Comparison of ENCODE assay signal across 13 cellular contexts in the genomic region with DNA sequence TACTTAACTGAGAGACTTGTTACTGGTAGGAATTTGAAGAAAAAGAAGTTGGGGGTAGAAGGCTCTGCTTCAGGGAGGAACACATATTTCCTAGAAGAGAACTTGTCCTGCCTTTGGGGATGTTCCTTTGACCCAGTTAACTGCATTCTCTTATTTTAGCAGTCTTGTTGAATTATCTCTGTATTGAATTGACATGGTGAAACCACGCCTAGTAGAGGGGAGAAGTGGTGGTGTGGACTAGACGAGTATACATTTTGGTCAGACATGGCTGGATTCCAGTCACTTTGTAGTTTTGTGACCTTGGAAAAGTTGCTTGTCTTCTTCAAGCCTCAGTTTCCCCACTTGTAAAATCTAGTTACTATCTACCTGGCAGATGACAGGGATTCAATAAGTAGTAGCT.
DNase-seq lines count a peak whose midpoint lies in the region; ATAC-seq and TF ChIP-seq lines count a peak whose summit lies in the region.
"Had no signal": no experiment of that assay in that cellular context is flagged by ENCODE, and none has a peak within 500 bp of the region (broad histone marks: within the 10 kb centered on the region; RNA-seq: fewer than 3 reads in every experiment).

No MANE protein-coding gene starts in this region.

- no peak for TF ChIP-seq EP300 in tibial nerve (IDR thresholded peaks at IDR 0.05)

- peaks cover 24% of the 10 kb centered on the region; the same call in 1 of the 2 replicates for H4K20me1 ChIP-seq in PC-9 (ENCODE audit: insufficient read depth)

- H3K4me3 Mint-ChIP-seq in dendritic cell treated with granulocyte-macrophage colony-stimulating factor and Interleukin-4, amounts not matched to agents 40 ng/mL and 50 ng/mL, for 4 days = peak overlapping the region; percentile 13
- H3K4me3 Mint-ChIP-seq in natural killer cell treated with Interleukin-12 subunit alpha and Interleukin-12 subunit beta and Interleukin-15 and Interleukin-18, amount 100 ng/mL, for 72 hours = peak overlapping the region; percentile 76
- H3K4me3 Mint-ChIP-seq: activated naive CD4-positive, alpha-beta T cell treated with anti-CD3 and anti-CD28 coated beads, Interleukin-2, amount 10 ng/mL, durations not matched to agents 7 days and 5 days had no signal

- H3K9me3 ChIP-seq in PC-9 (ENCODE audit: insufficient read depth, low read depth) = peaks cover 4% of the 10 kb centered on the region; the same call in 1 of the 2 replicates
- no peaks in the 10 kb centered on the region for H3K9me3 ChIP-seq in tibial nerve

- POLR2A ChIA-PET in PC-9 (lab: Charles Lee; ENCODE audit: unreplicated experiment) = interaction anchor here (0.6 kb wide), 1 partner anchor 147 kb away, joined by 3 read pairs; no protein-coding TSS in a partner anchor

- peaks cover 77% of the 10 kb centered on the region for H3K4me1 Mint-ChIP-seq in dendritic cell treated with granulocyte-macrophage colony-stimulating factor and Interleukin-4, amounts not matched to agents 40 ng/mL and 50 ng/mL, for 4 days (ENCODE audit: low read depth)
- H3K4me1 Mint-ChIP-seq in natural killer cell treated with Interleukin-12 subunit alpha and Interleukin-12 subunit beta and Interleukin-15 and Interleukin-18, amount 100 ng/mL, for 72 hours (ENCODE audit: low read depth in 2 of 2) = peaks cover 79 to 89% of the 10 kb centered on the region in 2 donors

- intact Hi-C loops in PC-9 (cut with micrococcal nuclease; ENCODE audit: unreplicated experiment) = no loop called here
- intact Hi-C loops in dendritic cell treated with granulocyte-macrophage colony-stimulating factor and Interleukin-4, amounts not matched to agents 40 ng/mL and 50 ng/mL, for 4 days (cut with micrococcal nuclease) = no loop called here

- no peak for DNase-seq in PC-9
- no peak for DNase-seq in natural killer cell treated with Interleukin-12 subunit alpha and Interleukin-12 subunit beta and Interleukin-15 and Interleukin-18, amount 100 ng/mL, for 72 hours (ENCODE audit: low spot score)
- no peak for DNase-seq in tibial nerve (ENCODE audit: low spot score in 2 of 2)
- DNase-seq in hypothalamus (lab: John Stamatoyannopoulos, UW) = no peak
- DNase-seq in 8988T = no peak
- DNase-seq: activated naive CD4-positive, alpha-beta T cell treated with anti-CD3 and anti-CD28 coated beads, Interleukin-2, amount 10 ng/mL, durations not matched to agents 7 days and 5 days; cerebellar nuclear complex; COR-L47; MM.1S; NCI-H2107; NK-92 treated with Interleukin-12 subunit alpha and Interleukin-12 subunit beta, amount 100 ng/mL, for 24 hours had no signal

- no peaks in the 10 kb centered on the region for H3K27me3 ChIP-seq in PC-9 (ENCODE audit: insufficient read depth, low read depth)
- H3K27me3 ChIP-seq in tibial nerve = no peaks in the 10 kb centered on the region

- H3K79me2 ChIP-seq in PC-9 (ENCODE audit: low read depth) = peaks cover 93% of the 10 kb centered on the region

- peak overlapping the region; percentile 74 for H3K27ac Mint-ChIP-seq in dendritic cell treated with granulocyte-macrophage colony-stimulating factor and Interleukin-4, amounts not matched to agents 40 ng/mL and 50 ng/mL, for 4 days
- H3K27ac Mint-ChIP-seq in natural killer cell treated with Interleukin-12 subunit alpha and Interleukin-12 subunit beta and Interleukin-15 and Interleukin-18, amount 100 ng/mL, for 72 hours = peak overlapping the region; percentile 98 to 99
- H3K27ac Mint-ChIP-seq: activated naive CD4-positive, alpha-beta T cell treated with anti-CD3 and anti-CD28 coated beads, Interleukin-2, amount 10 ng/mL, durations not matched to agents 7 days and 5 days had no signal

- no peaks in the 10 kb centered on the region for H3K9me3 Mint-ChIP-seq in dendritic cell treated with granulocyte-macrophage colony-stimulating factor and Interleukin-4, amounts not matched to agents 40 ng/mL and 50 ng/mL, for 4 days
- no peaks in the 10 kb centered on the region for H3K9me3 Mint-ChIP-seq in natural killer cell treated with Interleukin-12 subunit alpha and Interleukin-12 subunit beta and Interleukin-15 and Interleukin-18, amount 100 ng/mL, for 72 hours
- H3K9me3 Mint-ChIP-seq: activated naive CD4-positive, alpha-beta T cell treated with anti-CD3 and anti-CD28 coated beads, Interleukin-2, amount 10 ng/mL, durations not matched to agents 7 days and 5 days had no signal

- H3K4me3 ChIP-seq in PC-9 (no peak overlapping the region), tibial nerve (no peak overlapping the region)

- H3K27me3 Mint-ChIP-seq in dendritic cell treated with granulocyte-macrophage colony-stimulating factor and Interleukin-4, amounts not matched to agents 40 ng/mL and 50 ng/mL, for 4 days = no peaks in the 10 kb centered on the region
- H3K27me3 Mint-ChIP-seq in natural killer cell treated with Interleukin-12 subunit alpha and Interleukin-12 subunit beta and Interleukin-15 and Interleukin-18, amount 100 ng/mL, for 72 hours = no peaks in the 10 kb centered on the region
- H3K27me3 Mint-ChIP-seq: activated naive CD4-positive, alpha-beta T cell treated with anti-CD3 and anti-CD28 coated beads, Interleukin-2, amount 10 ng/mL, durations not matched to agents 7 days and 5 days had no signal

- H3K4me2 ChIP-seq in PC-9 = peak overlapping the region; percentile 34

- TF ChIP-seq CTCF in PC-9 (conservative IDR thresholded peaks at IDR 0.05) = no peak
- no peak for TF ChIP-seq CTCF in tibial nerve (IDR thresholded peaks at IDR 0.05)

- no TSS peak for BruUV-seq in PC-9 (replicated peaks; lab: Mats Ljungman, UMichigan)

- H3F3A ChIP-seq in PC-9 (ENCODE audit: insufficient read depth, low read depth) = peaks cover 95% of the 10 kb centered on the region

- peaks cover 28% of the 10 kb centered on the region for H3K36me3 Mint-ChIP-seq in dendritic cell treated with granulocyte-macrophage colony-stimulating factor and Interleukin-4, amounts not matched to agents 40 ng/mL and 50 ng/mL, for 4 days (ENCODE audit: low read depth)
- H3K36me3 Mint-ChIP-seq in natural killer cell treated with Interleukin-12 subunit alpha and Interleukin-12 subunit beta and Interleukin-15 and Interleukin-18, amount 100 ng/mL, for 72 hours = peaks cover 26% of the 10 kb centered on the region

- CTCF ChIA-PET in PC-9 (lab: Charles Lee) = no interaction called here

- no peak for ATAC-seq in natural killer cell treated with Interleukin-12 subunit alpha and Interleukin-12 subunit beta and Interleukin-15 and Interleukin-18, amount 100 ng/mL, for 72 hours
- ATAC-seq in GM21825 (IDR thresholded peaks at IDR 0.05; ENCODE audit: unreplicated experiment) = no peak

- WGBS in tibial nerve, 2 donors = 73 to 94% methylated on average over 2 of the region's 2 CpGs

- H3K4me1 ChIP-seq in PC-9 (replicated peaks; ENCODE audit: insufficient read depth) (peaks cover 89% of the 10 kb centered on the region), tibial nerve (peaks cover 0 to 72% (median 33%) of the 10 kb centered on the region in 4 donors)

- no peaks in the 10 kb centered on the region for H3K9me2 ChIP-seq in PC-9 (ENCODE audit: insufficient read depth)

- no peak for TF ChIP-seq POLR2A in tibial nerve (IDR thresholded peaks at IDR 0.05)

- H3K36me3 ChIP-seq in PC-9 (ENCODE audit: low read depth) (peaks cover 70% of the 10 kb centered on the region), tibial nerve (peaks cover 0 to 12% (median 0%) of the 10 kb centered on the region in 3 donors)

- H3K27ac ChIP-seq in PC-9 (peak overlapping the region; percentile 78), tibial nerve (peak overlapping the region; percentile 19 to 88 (median 60))

- no peak overlapping the region for H2AFZ ChIP-seq in PC-9
